ENCODE assay signal across 15 cellular contexts in the genomic region with DNA sequence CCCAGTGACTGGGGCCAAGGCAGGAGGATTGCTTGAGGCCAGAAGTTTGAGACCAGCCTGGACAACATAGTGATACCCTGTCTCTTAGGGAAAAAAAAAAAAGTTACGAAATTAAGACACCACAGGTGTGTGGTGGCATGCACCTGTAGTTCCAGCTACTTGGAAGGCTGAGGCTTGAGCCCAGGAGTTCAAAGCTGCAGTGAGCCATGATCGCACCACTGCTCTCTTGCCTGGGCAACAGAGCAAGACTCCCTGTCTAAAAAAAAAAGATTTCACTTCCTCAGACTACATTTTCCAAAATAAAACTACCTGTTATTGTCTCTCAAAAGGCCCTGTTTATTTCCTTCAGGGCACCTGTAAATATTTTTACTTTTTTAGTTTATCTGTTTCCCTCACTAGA. TPM values are rescaled to one million over a fixed set of nuclear protein-coding genes. Genes with fewer than 3 reads are reported as not detected.
DNase-seq lines count a peak whose midpoint lies in the region; ATAC-seq and TF ChIP-seq lines count a peak whose summit lies in the region.
"Had no signal": no experiment of that assay in that cellular context is flagged by ENCODE, and none has a peak within 500 bp of the region (broad histone marks: within the 10 kb centered on the region; RNA-seq: fewer than 3 reads in every experiment).

No MANE protein-coding gene starts in this region.

- H3K9me3 ChIP-seq in MM.1S (replicated peaks; ENCODE audit: insufficient read depth, low read length): no peaks in the 10 kb centered on the region
- H3K9me3 ChIP-seq in stomach: no peaks in the 10 kb centered on the region
- no peaks in the 10 kb centered on the region for H3K9me3 ChIP-seq in effector memory CD4-positive, alpha-beta T cell (ENCODE audit: control insufficient read depth, low read length)
- H3K9me3 ChIP-seq: SJSA1 had no signal

- TF ChIP-seq EP300 in stomach (IDR thresholded peaks at IDR 0.05): no peak

- peaks cover 28% of the 10 kb centered on the region for H3F3A ChIP-seq in MM.1S (ENCODE audit: insufficient read depth, low read length)

- H3K27ac ChIP-seq in MM.1S (ENCODE audit: low read length) (peak overlapping the region; percentile 26; the same call in 1 of the 2 replicates), stomach (peak overlapping the region in 3 of 5 donors; percentile 98)
- no peak overlapping the region for H3K27ac ChIP-seq in effector memory CD4-positive, alpha-beta T cell (ENCODE audit: insufficient read depth, low read length, poor library complexity, severe bottlenecking)
- H3K27ac ChIP-seq: SJSA1 had no signal

- H3K4me3 Mint-ChIP-seq in activated CD4-positive, alpha-beta T cell treated with anti-CD3 and anti-CD28 coated beads for 36 hours: no peak overlapping the region
- H3K4me3 Mint-ChIP-seq in activated CD4-positive, alpha-beta T cell treated with anti-CD3 and anti-CD28 coated beads, Interleukin-2, amount 10 ng/mL, durations not matched to agents 24 days and 14 days: no peak overlapping the region
- no peak overlapping the region for H3K4me3 Mint-ChIP-seq in dendritic cell treated with granulocyte-macrophage colony-stimulating factor and Interleukin-4, amounts not matched to agents 40 ng/mL and 50 ng/mL, for 4 days

- H3K27me3 ChIP-seq in MM.1S (replicated peaks; ENCODE audit: insufficient read depth, low read length) (no peaks in the 10 kb centered on the region), stomach (no peaks in the 10 kb centered on the region)
- no peaks in the 10 kb centered on the region for H3K27me3 ChIP-seq in effector memory CD4-positive, alpha-beta T cell (replicated peaks; ENCODE audit: control insufficient read depth, insufficient read depth, low read length, poor library complexity, severe bottlenecking)
- H3K27me3 ChIP-seq: SJSA1 had no signal

- H3K36me3 Mint-ChIP-seq in activated CD4-positive, alpha-beta T cell treated with anti-CD3 and anti-CD28 coated beads for 36 hours (ENCODE audit: low read depth): peaks cover 28% of the 10 kb centered on the region
- H3K36me3 Mint-ChIP-seq in activated CD4-positive, alpha-beta T cell treated with anti-CD3 and anti-CD28 coated beads, Interleukin-2, amount 10 ng/mL, durations not matched to agents 24 days and 14 days (ENCODE audit: low read depth): peaks cover 38% of the 10 kb centered on the region
- H3K36me3 Mint-ChIP-seq in dendritic cell treated with granulocyte-macrophage colony-stimulating factor and Interleukin-4, amounts not matched to agents 40 ng/mL and 50 ng/mL, for 4 days (ENCODE audit: low read depth): peaks cover 61% of the 10 kb centered on the region

- no peak for DNase-seq in activated CD4-positive, alpha-beta T cell treated with anti-CD3 and anti-CD28 coated beads for 36 hours
- DNase-seq in activated CD4-positive, alpha-beta T cell treated with anti-CD3 and anti-CD28 coated beads, Interleukin-2, amount 10 ng/mL, durations not matched to agents 24 days and 14 days: no peak
- DNase-seq in MM.1S (no peak), stomach (no peak), NCI-H345 treated with DMSO at 0.1 percent for 48 hours (lab: John Stamatoyannopoulos, UW; ENCODE audit: unreplicated experiment) (no peak)
- no peak for DNase-seq in effector memory CD4-positive, alpha-beta T cell
- DNase-seq: CD8-positive, alpha-beta memory T cell; KG1; mesenchymal stem cell; NCI-H1417 treated with DMSO at 0.1 percent for 48 hours; NCI-H226; stimulated activated naive CD4-positive, alpha-beta T cell had no signal

- no peak overlapping the region for H2AFZ ChIP-seq in MM.1S (ENCODE audit: low read length)

- no peak overlapping the region for H3K4me3 ChIP-seq in MM.1S (ENCODE audit: low read length)
- H3K4me3 ChIP-seq in stomach: no peak overlapping the region
- H3K4me3 ChIP-seq in effector memory CD4-positive, alpha-beta T cell (ENCODE audit: insufficient read depth, low read depth, low read length, poor library complexity, severe bottlenecking): no peak overlapping the region
- H3K4me3 ChIP-seq: SJSA1 had no signal

- intact Hi-C loops in activated CD4-positive, alpha-beta T cell treated with anti-CD3 and anti-CD28 coated beads for 36 hours (cut with DNase I, micrococcal nuclease): loop anchor here in 1 of 2 experiments (10.0 kb wide), 1 partner anchor 1196 kb away; the partner anchor contains the start of gene SFPQ
- intact Hi-C loops in activated CD4-positive, alpha-beta T cell treated with anti-CD3 and anti-CD28 coated beads, Interleukin-2, amount 10 ng/mL, durations not matched to agents 24 days and 14 days (cut with micrococcal nuclease): no loop called here
- intact Hi-C loops in dendritic cell treated with granulocyte-macrophage colony-stimulating factor and Interleukin-4, amounts not matched to agents 40 ng/mL and 50 ng/mL, for 4 days (cut with micrococcal nuclease): no loop called here
- intact Hi-C loops in stomach (cut with DNase I; ENCODE audit: low total_unique reads): no loop called here

- H3K9me2 ChIP-seq in MM.1S (replicated peaks; ENCODE audit: insufficient read depth, low read length): no peaks in the 10 kb centered on the region

- WGBS in stomach, 5 donors: 87 to 95% (median 92%) methylated on average over 2 of the region's 2 CpGs

- no peaks in the 10 kb centered on the region for H4K20me1 ChIP-seq in MM.1S (ENCODE audit: insufficient read depth, low read length)

- no peak overlapping the region for H3K9ac ChIP-seq in MM.1S (ENCODE audit: low read length)

- TF ChIP-seq CTCF in MM.1S (IDR thresholded peaks at IDR 0.05; ENCODE audit: low read length) (no peak), stomach (IDR thresholded peaks at IDR 0.05) (no peak)

- peaks cover 12% of the 10 kb centered on the region for H3K79me2 ChIP-seq in MM.1S (ENCODE audit: low read length)

- peak overlapping the region; percentile 78 for H3K27ac Mint-ChIP-seq in activated CD4-positive, alpha-beta T cell treated with anti-CD3 and anti-CD28 coated beads for 36 hours
- H3K27ac Mint-ChIP-seq in activated CD4-positive, alpha-beta T cell treated with anti-CD3 and anti-CD28 coated beads, Interleukin-2, amount 10 ng/mL, durations not matched to agents 24 days and 14 days: no peak overlapping the region
- H3K27ac Mint-ChIP-seq in dendritic cell treated with granulocyte-macrophage colony-stimulating factor and Interleukin-4, amounts not matched to agents 40 ng/mL and 50 ng/mL, for 4 days: peak overlapping the region; percentile 100

- no peak for TF ChIP-seq POLR2A in stomach (IDR thresholded peaks at IDR 0.05)

- no peak for ATAC-seq in activated CD4-positive, alpha-beta T cell treated with anti-CD3 and anti-CD28 coated beads for 36 hours
- no peak for ATAC-seq in HG03521 (IDR thresholded peaks at IDR 0.05; ENCODE audit: unreplicated experiment)

- CTCF ChIA-PET in activated CD4-positive, alpha-beta T cell treated with anti-CD3 and anti-CD28 coated beads for 36 hours (lab: Charles Lee): no interaction called here

- H3K4me2 ChIP-seq in MM.1S (ENCODE audit: low read depth, low read length): no peak overlapping the region

- POLR2A ChIA-PET in activated CD4-positive, alpha-beta T cell treated with anti-CD3 and anti-CD28 coated beads for 36 hours (lab: Charles Lee): no interaction called here

- no peaks in the 10 kb centered on the region for H3K9me3 Mint-ChIP-seq in activated CD4-positive, alpha-beta T cell treated with anti-CD3 and anti-CD28 coated beads for 36 hours (ENCODE audit: low read depth)
- no peaks in the 10 kb centered on the region for H3K9me3 Mint-ChIP-seq in activated CD4-positive, alpha-beta T cell treated with anti-CD3 and anti-CD28 coated beads, Interleukin-2, amount 10 ng/mL, durations not matched to agents 24 days and 14 days
- no peaks in the 10 kb centered on the region for H3K9me3 Mint-ChIP-seq in dendritic cell treated with granulocyte-macrophage colony-stimulating factor and Interleukin-4, amounts not matched to agents 40 ng/mL and 50 ng/mL, for 4 days
- H3K9me3 Mint-ChIP-seq: CD8-positive, alpha-beta memory T cell had no signal

- peaks cover 30% of the 10 kb centered on the region for H3K4me1 ChIP-seq in MM.1S (ENCODE audit: low read length)
- H3K4me1 ChIP-seq in stomach: peaks cover 14 to 45% (median 31%) of the 10 kb centered on the region in 4 donors
- peaks cover 11% of the 10 kb centered on the region for H3K4me1 ChIP-seq in effector memory CD4-positive, alpha-beta T cell (ENCODE audit: control insufficient read depth, insufficient read depth, low read length, poor library complexity, severe bottlenecking)

- peaks cover 24% of the 10 kb centered on the region for H3K4me1 Mint-ChIP-seq in activated CD4-positive, alpha-beta T cell treated with anti-CD3 and anti-CD28 coated beads for 36 hours
- peaks cover 26% of the 10 kb centered on the region for H3K4me1 Mint-ChIP-seq in activated CD4-positive, alpha-beta T cell treated with anti-CD3 and anti-CD28 coated beads, Interleukin-2, amount 10 ng/mL, durations not matched to agents 24 days and 14 days
- peaks cover 58% of the 10 kb centered on the region for H3K4me1 Mint-ChIP-seq in dendritic cell treated with granulocyte-macrophage colony-stimulating factor and Interleukin-4, amounts not matched to agents 40 ng/mL and 50 ng/mL, for 4 days (ENCODE audit: low read depth)

- no peaks in the 10 kb centered on the region for H3K27me3 Mint-ChIP-seq in activated CD4-positive, alpha-beta T cell treated with anti-CD3 and anti-CD28 coated beads for 36 hours
- H3K27me3 Mint-ChIP-seq in activated CD4-positive, alpha-beta T cell treated with anti-CD3 and anti-CD28 coated beads, Interleukin-2, amount 10 ng/mL, durations not matched to agents 24 days and 14 days: no peaks in the 10 kb centered on the region
- no peaks in the 10 kb centered on the region for H3K27me3 Mint-ChIP-seq in dendritic cell treated with granulocyte-macrophage colony-stimulating factor and Interleukin-4, amounts not matched to agents 40 ng/mL and 50 ng/mL, for 4 days
- H3K27me3 Mint-ChIP-seq: CD8-positive, alpha-beta memory T cell had no signal

- H3K36me3 ChIP-seq in MM.1S (replicated peaks; ENCODE audit: insufficient read depth, low read length): no peaks in the 10 kb centered on the region
- H3K36me3 ChIP-seq in stomach: peaks cover 29 to 50% (median 47%) of the 10 kb centered on the region in 4 donors
- peaks cover 42% of the 10 kb centered on the region for H3K36me3 ChIP-seq in effector memory CD4-positive, alpha-beta T cell (ENCODE audit: control insufficient read depth, insufficient read depth, low read length)

RNA-seq across cellular contexts. Expression of gene STK40, which starts 4.7 kb away (rescaled TPM):
- 10 to 100 TPM; 38.8 to 51.3 TPM for total RNA-seq in activated CD4-positive, alpha-beta T cell treated with anti-CD3 and anti-CD28 coated beads for 36 hours
- 40.6 and 51.3 TPM in 2 replicates for total RNA-seq in activated CD4-positive, alpha-beta T cell treated with anti-CD3 and anti-CD28 coated beads, Interleukin-2, amount 10 ng/mL, durations not matched to agents 24 days and 14 days
- 10 to 100 TPM; 14.0 to 57.4 (median 28.3) TPM for total RNA-seq in stomach
- polyA plus RNA-seq in stomach: 10 to 100 TPM; 14.6 to 36.0 (median 32.1) TPM

RNA-seq across cellular contexts. Expression of gene LSM10, which starts 7.3 kb away (rescaled TPM):
- total RNA-seq in activated CD4-positive, alpha-beta T cell treated with anti-CD3 and anti-CD28 coated beads for 36 hours: 10 to 100 TPM; 40.6 to 44.0 TPM
- total RNA-seq in activated CD4-positive, alpha-beta T cell treated with anti-CD3 and anti-CD28 coated beads, Interleukin-2, amount 10 ng/mL, durations not matched to agents 24 days and 14 days: 58.6 and 61.6 TPM in 2 replicates
- total RNA-seq in stomach: 100 to 1,000 TPM in 1 of 5 donors, 10 to 100 TPM in 3, 1 to 10 TPM in 1; 5.1 to 261 (median 42.6) TPM
- 10 to 100 TPM; 46.5 to 65.7 (median 64.8) TPM for polyA plus RNA-seq in stomach

RNA-seq across cellular contexts. Expression of gene OSCP1, which starts 59.8 kb away (rescaled TPM):
- total RNA-seq in activated CD4-positive, alpha-beta T cell treated with anti-CD3 and anti-CD28 coated beads for 36 hours: 1 to 10 TPM; 2.2 to 2.8 TPM
- 0.82 and 0.92 TPM in 2 replicates for total RNA-seq in activated CD4-positive, alpha-beta T cell treated with anti-CD3 and anti-CD28 coated beads, Interleukin-2, amount 10 ng/mL, durations not matched to agents 24 days and 14 days
- 10 to 100 TPM in 2 of 5 donors, 1 to 10 TPM in 3; 1.7 to 69.4 (median 9.7) TPM for total RNA-seq in stomach
- polyA plus RNA-seq in stomach: 1 to 10 TPM; 5.3 to 9.5 (median 8.6) TPM
- polyA plus RNA-seq: CD8-positive, alpha-beta memory T cell had no signal
